8 cellular contexts compared by ENCODE assay signal in the genomic region with DNA sequence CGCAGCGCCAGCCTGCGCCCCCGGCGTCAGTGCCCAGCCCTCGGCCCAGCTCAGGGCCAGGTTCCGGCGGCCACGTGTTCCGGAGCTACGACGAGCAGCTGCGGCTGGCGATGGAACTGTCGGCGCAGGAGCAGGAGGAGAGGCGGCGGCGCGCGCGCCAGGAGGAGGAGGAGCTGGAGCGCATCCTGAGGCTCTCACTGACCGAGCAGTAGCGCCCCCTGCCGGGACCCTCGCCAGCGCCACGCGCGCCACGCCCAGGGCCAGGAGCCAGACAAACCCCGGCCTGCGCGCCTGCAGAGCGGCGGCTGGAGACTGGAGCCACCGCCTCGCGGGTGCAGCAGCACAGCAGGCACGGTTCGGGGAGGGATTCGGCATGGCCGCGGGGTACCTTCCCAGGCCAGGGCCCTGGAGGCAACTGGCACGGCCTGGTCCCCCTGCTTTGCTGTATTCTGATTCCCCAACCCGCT. TPM values are rescaled to one million over a fixed set of nuclear protein-coding genes. Genes with fewer than 3 reads are reported as not detected.
DNase-seq lines count a peak whose midpoint lies in the region; ATAC-seq and TF ChIP-seq lines count a peak whose summit lies in the region.

No MANE protein-coding gene starts in this region.

- TF ChIP-seq POLR2A in gastroesophageal sphincter (IDR thresholded peaks at IDR 0.05), result no peak

- POLR2A ChIA-PET in CD8-positive, alpha-beta T cell (lab: Charles Lee), result interaction anchor here (0.8 to 6.0 kb wide), 4 partner anchors 21 to 317 kb away, joined by 3 to 63 read pairs (median 4); partner anchors contain the start of gene ANKRD13B

- no peaks in the 10 kb centered on the region for H3K9me3 Mint-ChIP-seq in CD8-positive, alpha-beta T cell

- no peak overlapping the region for H3K27ac ChIP-seq in CD8-positive, alpha-beta T cell (ENCODE audit: low read depth, low read length)
- H3K27ac ChIP-seq in gastroesophageal sphincter (peak overlapping the region in 3 of 4 donors; percentile 58 to 71 (median 68)), neutrophil (no peak overlapping the region)

- no peaks in the 10 kb centered on the region for H3K36me3 ChIP-seq in CD8-positive, alpha-beta T cell (ENCODE audit: insufficient read depth, low read length)
- H3K36me3 ChIP-seq in gastroesophageal sphincter (peaks cover 0 to 9% of the 10 kb centered on the region in 2 donors), neutrophil (no peaks in the 10 kb centered on the region)

- H3K4me1 ChIP-seq in CD8-positive, alpha-beta T cell (ENCODE audit: insufficient read depth, low read length), result peaks cover 51% of the 10 kb centered on the region
- peaks cover 4 to 58% (median 54%) of the 10 kb centered on the region in 3 donors for H3K4me1 ChIP-seq in gastroesophageal sphincter
- H3K4me1 ChIP-seq in neutrophil (ENCODE audit: control insufficient read depth in 1 of 2, insufficient read depth in 1 of 2, low read depth in 1 of 2, low read length in 1 of 2), result peaks cover 54 to 55% of the 10 kb centered on the region in 2 experiments

- CTCF ChIA-PET in CD8-positive, alpha-beta T cell (lab: Charles Lee), result interaction anchor here (0.6 to 10.9 kb wide), 11 partner anchors 9 to 46 kb away, joined by 3 to 216 read pairs (median 4); partner anchors contain the start of genes ABHD15 and ANKRD13B

- 0 to 5% methylated on average over 1 to 7 of the region's 47 CpGs for WGBS in gastroesophageal sphincter (ENCODE audit: low coverage in 1 of 2), 2 donors

- no peak overlapping the region for H3K27ac Mint-ChIP-seq in CD8-positive, alpha-beta T cell

- peak overlapping the region; percentile 70 for H3K4me3 Mint-ChIP-seq in CD8-positive, alpha-beta T cell

- ATAC-seq in CD8-positive, alpha-beta T cell, result peak; percentile 29
- ATAC-seq in gastroesophageal sphincter (peak; percentile 83), GM21529 (IDR thresholded peaks at IDR 0.05; ENCODE audit: unreplicated experiment) (no peak), HG02970 (IDR thresholded peaks at IDR 0.05; ENCODE audit: low FRiP score, unreplicated experiment) (no peak)
- peak; percentile 60 for ATAC-seq in stimulated activated naive CD8-positive, alpha-beta T cell treated with anti-CD3 and anti-CD28 coated beads, Interleukin-15, Interleukin-2, amounts not matched to agents 100 U/mL and 50 U/mL, for 24 hours

- DNase-seq in CD8-positive, alpha-beta T cell, result peak; percentile 84 to 97 (median 91)
- peak; percentile 85 for DNase-seq in NAMALWA (ENCODE audit: low spot score)
- peak; percentile 98 for DNase-seq in activated effector memory CD4-positive, alpha-beta T cell treated with anti-CD3 and anti-CD28 coated beads, Interleukin-2, amount 50 U/mL, for 16 hours
- DNase-seq in stimulated activated naive CD8-positive, alpha-beta T cell treated with anti-CD3 and anti-CD28 coated beads, Interleukin-15, Interleukin-2, amounts not matched to agents 100 U/mL and 50 U/mL, for 24 hours, result peak; percentile 98

- peak; percentile 90 for TF ChIP-seq CTCF in CD8-positive, alpha-beta T cell (IDR thresholded peaks at IDR 0.05)
- peak in 3 of 4 experiments; percentile 87 to 94 (median 93) for TF ChIP-seq CTCF in gastroesophageal sphincter (IDR thresholded peaks at IDR 0.05)
- peak; percentile 80 for TF ChIP-seq CTCF in neutrophil (IDR thresholded peaks at IDR 0.05)

- H3K27me3 ChIP-seq in CD8-positive, alpha-beta T cell (ENCODE audit: insufficient read depth, low read length), result no peaks in the 10 kb centered on the region
- H3K27me3 ChIP-seq in gastroesophageal sphincter (no peaks in the 10 kb centered on the region), neutrophil (peaks cover 82% of the 10 kb centered on the region)

- H3K4me3 ChIP-seq in CD8-positive, alpha-beta T cell (ENCODE audit: low read depth, low read length), result peak overlapping the region; percentile 49
- H3K4me3 ChIP-seq in gastroesophageal sphincter (peak overlapping the region in 1 of 2 donors; percentile 43), neutrophil (ENCODE audit: low read depth in 1 of 2, low read length in 1 of 2) (peak overlapping the region; percentile 41 to 64)

- H3K36me3 Mint-ChIP-seq in CD8-positive, alpha-beta T cell, result no peaks in the 10 kb centered on the region

- intact Hi-C loops in CD8-positive, alpha-beta T cell (cut with DNase I, micrococcal nuclease), result loop anchor here (1.0 to 10.0 kb wide), 3 partner anchors 33 to 481 kb away; partner anchors contain the start of gene TP53I13 (in 1 of the 2)

- H3K9me3 ChIP-seq in CD8-positive, alpha-beta T cell (ENCODE audit: low read length), result no peaks in the 10 kb centered on the region
- H3K9me3 ChIP-seq in gastroesophageal sphincter (no peaks in the 10 kb centered on the region), neutrophil (no peaks in the 10 kb centered on the region)

- H3K4me1 Mint-ChIP-seq in CD8-positive, alpha-beta T cell (ENCODE audit: low read depth), result peaks cover 33% of the 10 kb centered on the region

- TF ChIP-seq EP300 in gastroesophageal sphincter (IDR thresholded peaks at IDR 0.05), result no peak

- no peaks in the 10 kb centered on the region for H3K27me3 Mint-ChIP-seq in CD8-positive, alpha-beta T cell (ENCODE audit: low read depth)

RNA-seq across cellular contexts. Expression of gene CORO6, which starts 9.3 kb away (rescaled TPM):
- total RNA-seq in CD8-positive, alpha-beta T cell, result 1 to 10 TPM; 1.2 to 1.7 TPM
- total RNA-seq in gastroesophageal sphincter, result 100 to 1,000 TPM in 1 of 4 donors, 10 to 100 TPM in 3; 18.1 to 138 (median 39.4) TPM

RNA-seq across cellular contexts. Expression of gene ANKRD13B, which starts 20.5 kb away (rescaled TPM):
- total RNA-seq in CD8-positive, alpha-beta T cell, result 1 to 10 TPM in 1 of 2 experiments, under 1 TPM in 1; 0.83 to 1.3 TPM
- 10 to 100 TPM in 2 of 4 donors, 1 to 10 TPM in 2; 4.4 to 22.8 (median 10.0) TPM for total RNA-seq in gastroesophageal sphincter

RNA-seq across cellular contexts. Expression of gene GIT1, which starts 24.0 kb away (rescaled TPM):
- 10 to 100 TPM; 25.8 to 27.0 TPM for total RNA-seq in CD8-positive, alpha-beta T cell
- total RNA-seq in gastroesophageal sphincter, result 10 to 100 TPM; 30.4 to 47.8 (median 35.8) TPM

RNA-seq across cellular contexts. Expression of gene TP53I13, which starts 44.9 kb away (rescaled TPM):
- 10 to 100 TPM; 50.2 to 54.1 TPM for total RNA-seq in CD8-positive, alpha-beta T cell
- 10 to 100 TPM; 41.5 to 57.3 (median 52.1) TPM for total RNA-seq in gastroesophageal sphincter

RNA-seq across cellular contexts. Expression of gene ABHD15, which starts 46.6 kb away (rescaled TPM):
- 1 to 10 TPM; 8.3 to 8.7 TPM for total RNA-seq in CD8-positive, alpha-beta T cell
- total RNA-seq in gastroesophageal sphincter, result 10 to 100 TPM in 3 of 4 donors, 1 to 10 TPM in 1; 5.4 to 12.6 (median 11.1) TPM

Comparison
In these comparisons a context has a peak if more than half of its experiments do, and no peak if none do; other contexts are left out.
1. ATAC-seq: peak in CD8-positive, alpha-beta T cell (single experiment), gastroesophageal sphincter (single experiment) and stimulated activated naive CD8-positive, alpha-beta T cell treated with anti-CD3 and anti-CD28 coated beads, Interleukin-15, Interleukin-2, amounts not matched to agents 100 U/mL and 50 U/mL, for 24 hours (single experiment); none in GM21529 (single experiment) and HG02970 (single experiment).
2. H3K27ac ChIP-seq: peak in gastroesophageal sphincter (3 of 4); none in CD8-positive, alpha-beta T cell (single experiment) and neutrophil (single experiment).
3. RNA of gene CORO6, which starts 9.3 kb away (total RNA-seq): 18.1 to 138 TPM in gastroesophageal sphincter; 1.2 to 1.7 TPM in CD8-positive, alpha-beta T cell; every median in the first group is over 4 times any median in the second.
4. Peak in every context shown above with its lines, with median percentiles within 50 percentile points of each other: DNase-seq and CTCF ChIP-seq.